In genomic region chr11:118007563-118008270, GRCh38 we compare ENCODE assay signal across 8 cellular contexts. TPM values are rescaled to one million over a fixed set of nuclear protein-coding genes. Genes with fewer than 3 reads are reported as not detected.
DNase-seq lines count a peak whose midpoint lies in the region; ATAC-seq, FAIRE-seq and TF ChIP-seq lines count a peak whose summit lies in the region.
"Not testable (repeated sequence)": the region's sequence is repeated elsewhere in the genome, so short reads cannot be mapped to it uniquely, and the experiment has no call there.

No MANE protein-coding gene starts in this region.

- not testable (repeated sequence) for TF ChIP-seq EP300 in stomach (IDR thresholded peaks at IDR 0.05)

- not testable (repeated sequence) for TF ChIP-seq POLR2A in GM12892 (IDR thresholded peaks at IDR 0.05; ENCODE audit: low read depth, low read length); stomach (IDR thresholded peaks at IDR 0.05)

- FAIRE-seq in GM12892 (lab: Jason Lieb, UNC) = peak; percentile 94

- H3K36me3 ChIP-seq in SJCRH30; effector memory CD4-positive, alpha-beta T cell (ENCODE audit: control insufficient read depth, insufficient read depth, low read length); mucosa of descending colon (ENCODE audit: low read depth); stomach: not testable (repeated sequence)

- H3K4me1 Mint-ChIP-seq in activated T-cell treated with anti-CD3 and anti-CD28 coated beads, Interleukin-2, amount 50 U/mL, for 24 hours (ENCODE audit: low read depth) = peaks cover 96% of the 10 kb centered on the region

- H3K27me3 ChIP-seq in SJCRH30; effector memory CD4-positive, alpha-beta T cell (replicated peaks; ENCODE audit: control insufficient read depth, insufficient read depth, low read length, poor library complexity, severe bottlenecking); stomach: not testable (repeated sequence)

- WGBS in stomach, 5 donors = 69 to 80% (median 72%) methylated on average over 11 of the region's 11 CpGs

- intact Hi-C loops in mucosa of descending colon (cut with DNase I, micrococcal nuclease); stomach (cut with DNase I; ENCODE audit: low total_unique reads): not testable (repeated sequence)

- H3K4me3 Mint-ChIP-seq in activated T-cell treated with anti-CD3 and anti-CD28 coated beads, Interleukin-2, amount 50 U/mL, for 24 hours = peak overlapping the region; percentile 8

- H3K27me3 Mint-ChIP-seq in activated T-cell treated with anti-CD3 and anti-CD28 coated beads, Interleukin-2, amount 50 U/mL, for 24 hours = not testable (repeated sequence)

- H3K4me1 ChIP-seq in SJCRH30; mucosa of descending colon (ENCODE audit: low read depth): not testable (repeated sequence)
- H3K4me1 ChIP-seq in effector memory CD4-positive, alpha-beta T cell (ENCODE audit: control insufficient read depth, insufficient read depth, low read length, poor library complexity, severe bottlenecking) = peaks cover 97% of the 10 kb centered on the region
- peaks cover 0 to 43% (median 7%) of the 10 kb centered on the region in 4 donors for H3K4me1 ChIP-seq in stomach

- ATAC-seq in GM21576 (IDR thresholded peaks at IDR 0.05; ENCODE audit: unreplicated experiment) = peak; percentile 40
- ATAC-seq in HG03442 (IDR thresholded peaks at IDR 0.05; ENCODE audit: unreplicated experiment) = peak; percentile 27
- ATAC-seq in mucosa of descending colon = peak; percentile 51

- H3K27ac ChIP-seq in SJCRH30 = not testable (repeated sequence)
- H3K27ac ChIP-seq in effector memory CD4-positive, alpha-beta T cell (ENCODE audit: insufficient read depth, low read length, poor library complexity, severe bottlenecking) = peak overlapping the region; percentile 47
- H3K27ac ChIP-seq in stomach = peak overlapping the region; percentile 46 to 79 (median 59)

- H3K36me3 Mint-ChIP-seq in activated T-cell treated with anti-CD3 and anti-CD28 coated beads, Interleukin-2, amount 50 U/mL, for 24 hours (ENCODE audit: low read depth) = peaks cover 12% of the 10 kb centered on the region

- not testable (repeated sequence) for TF ChIP-seq CTCF in mucosa of descending colon (IDR thresholded peaks at IDR 0.05); stomach (IDR thresholded peaks at IDR 0.05)

- H3K27ac Mint-ChIP-seq in activated T-cell treated with anti-CD3 and anti-CD28 coated beads, Interleukin-2, amount 50 U/mL, for 24 hours = peak overlapping the region; percentile 70

- H3K9me3 Mint-ChIP-seq in activated T-cell treated with anti-CD3 and anti-CD28 coated beads, Interleukin-2, amount 50 U/mL, for 24 hours = not testable (repeated sequence)

- H3K9me3 ChIP-seq in SJCRH30 (replicated peaks); effector memory CD4-positive, alpha-beta T cell (ENCODE audit: control insufficient read depth, low read length); mucosa of descending colon; stomach: not testable (repeated sequence)

- not testable (repeated sequence) for DNase-seq in GM12892 (ENCODE audit: insufficient read length); effector memory CD4-positive, alpha-beta T cell; stomach
- DNase-seq in SJCRH30 (peak; percentile 8 to 17), mucosa of descending colon (peak in 1 of 3 donors; percentile 55)
- DNase-seq in activated T-cell treated with anti-CD3 and anti-CD28 coated beads, Interleukin-2, amount 50 U/mL, for 24 hours = peak; percentile 37

- H3K4me3 ChIP-seq in SJCRH30, mucosa of descending colon, stomach: not testable (repeated sequence)
- peak overlapping the region; percentile 9 for H3K4me3 ChIP-seq in effector memory CD4-positive, alpha-beta T cell (ENCODE audit: insufficient read depth, low read depth, low read length, poor library complexity, severe bottlenecking)

RNA-seq across cellular contexts. Expression of gene IL10RA, which starts 21.5 kb away (rescaled TPM):
- 7.5 TPM for polyA plus RNA-seq in GM12892 (2012; ENCODE audit: missing spikeins)
- total RNA-seq in SJCRH30 (2014; rRNA removed; shearing (Covaris generic)) = not detected in 2 replicates
- total RNA-seq in mucosa of descending colon = 10 to 100 TPM in 2 of 3 donors, 1 to 10 TPM in 1; 9.3 to 25.9 (median 12.5) TPM
- 100 to 1,000 TPM in 1 of 5 donors, 10 to 100 TPM in 3, 1 to 10 TPM in 1; 5.4 to 190 (median 18.7) TPM for total RNA-seq in stomach
- polyA plus RNA-seq in stomach = 1 to 10 TPM; 2.1 to 4.2 (median 3.2) TPM
